Comparison of ENCODE assay signal across 9 cellular contexts in genomic region chr18:31291688-31292087, GRCh38.
"Had no signal": no experiment of that assay in that cellular context is flagged by ENCODE, and none has a peak within 500 bp of the region (broad histone marks: within the 10 kb centered on the region; RNA-seq: fewer than 3 reads in every experiment).

No MANE protein-coding gene starts in this region.

- H3K9me3 ChIP-seq: HAP-1 had no signal

- H3K4me3 ChIP-seq: GM23248, GM23338, HAP-1 had no signal

- H3K4me1 ChIP-seq: HAP-1 had no signal

- H3K4me3 Mint-ChIP-seq: GM23338, H9, HFFc6 had no signal

- H3K9ac ChIP-seq: GM23248 had no signal

- DNase-seq: GM23248, GOT3, H7, H9, HCEC 1CT, HFFc6 had no signal

- ATAC-seq: GM23338, HCT116 had no signal

- H3K27ac ChIP-seq: GM23248 had no signal

- H3K27ac Mint-ChIP-seq: GM23338, H9, HFFc6 had no signal

- H3K36me3 ChIP-seq: HAP-1 had no signal
